ENCODE assay signal across 9 cellular contexts in the genomic region with DNA sequence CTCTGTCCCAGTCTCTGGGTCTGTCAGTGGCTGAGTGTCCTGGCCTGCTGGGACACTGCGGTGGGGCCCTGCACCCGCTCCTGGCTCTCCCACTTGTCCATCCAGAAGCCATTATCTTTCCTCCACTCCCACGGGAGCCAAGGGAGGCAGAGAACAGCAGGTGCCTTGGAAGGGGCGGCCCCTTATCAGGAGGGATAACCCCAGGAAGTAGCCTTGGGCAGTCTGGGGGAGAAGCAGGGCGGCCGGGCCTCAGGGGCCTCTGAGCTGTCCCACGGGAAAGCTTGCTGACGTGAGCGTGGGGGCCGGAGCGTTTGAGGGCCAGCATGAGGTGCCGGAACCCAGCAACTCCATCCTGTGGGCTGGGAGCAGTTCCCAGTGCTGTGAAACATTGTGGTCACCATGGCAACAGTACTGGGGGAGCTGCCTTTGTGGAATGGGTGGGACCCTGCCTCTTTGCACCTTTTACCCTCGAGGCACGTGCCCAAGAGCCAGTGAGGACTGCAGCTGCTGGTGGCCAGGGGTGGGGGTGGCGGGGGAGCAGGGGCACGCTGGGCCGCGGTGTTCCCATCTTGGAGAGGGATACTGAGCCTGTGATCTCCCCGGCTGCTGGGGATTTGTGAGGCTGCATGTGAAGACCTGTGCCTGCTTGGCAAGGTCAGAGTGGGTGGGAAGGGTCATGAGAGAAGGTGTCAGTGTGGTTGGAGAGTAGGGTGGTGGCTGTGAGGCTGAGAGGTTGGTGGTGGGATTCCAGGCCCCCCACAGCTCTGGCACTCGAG. TPM values are rescaled to one million over a fixed set of nuclear protein-coding genes. Genes with fewer than 3 reads are reported as not detected.
DNase-seq lines count a peak whose midpoint lies in the region; ATAC-seq and TF ChIP-seq lines count a peak whose summit lies in the region.
"Had no signal": no experiment of that assay in that cellular context is flagged by ENCODE, and none has a peak within 500 bp of the region (broad histone marks: within the 10 kb centered on the region; RNA-seq: fewer than 3 reads in every experiment).

No MANE protein-coding gene starts in this region.

- no peak overlapping the region for H2AFZ ChIP-seq in GM23248
- H2AFZ ChIP-seq: PC-9 had no signal

- no peak overlapping the region for H3K4me3 ChIP-seq in GM23248
- no peak overlapping the region for H3K4me3 ChIP-seq in stomach
- H3K4me3 ChIP-seq: PC-9 had no signal

- TF ChIP-seq POLR2A in stomach (IDR thresholded peaks at IDR 0.05) = no peak

- H3K36me3 ChIP-seq in GM23248 (ENCODE audit: low read depth) (no peaks in the 10 kb centered on the region), stomach (no peaks in the 10 kb centered on the region)

- H3K9me3 ChIP-seq in GM23248 (ENCODE audit: low read depth) (no peaks in the 10 kb centered on the region), stomach (no peaks in the 10 kb centered on the region)

- no peak overlapping the region for H3K4me2 ChIP-seq in GM23248 (ENCODE audit: unreplicated experiment)
- H3K4me2 ChIP-seq: PC-9 had no signal

- H3K27me3 ChIP-seq in GM23248 (replicated peaks; ENCODE audit: insufficient read depth) (no peaks in the 10 kb centered on the region), stomach (no peaks in the 10 kb centered on the region)

- DNase-seq in GM23248 = peak; percentile 39
- peak; percentile 98 for DNase-seq in hepatic stellate cell (ENCODE audit: low spot score)
- DNase-seq in stomach = no peak
- DNase-seq: activated naive CD4-positive, alpha-beta T cell treated with anti-CD3 and anti-CD28 coated beads for 36 hours had no signal

- H3K9me2 ChIP-seq in GM23248 (ENCODE audit: insufficient read depth) = no peaks in the 10 kb centered on the region

- H3K4me1 ChIP-seq in GM23248 (ENCODE audit: insufficient read depth) = no peaks in the 10 kb centered on the region
- peaks cover 5 to 48% (median 32%) of the 10 kb centered on the region in 4 donors for H3K4me1 ChIP-seq in stomach

- H3K27ac ChIP-seq in GM23248 = no peak overlapping the region
- peak overlapping the region; percentile 77 for H3K27ac ChIP-seq in adipose tissue (ENCODE audit: low read depth, low read length)
- H3K27ac ChIP-seq in stomach = peak overlapping the region in 4 of 5 donors; percentile 71 to 79 (median 78)
- H3K27ac ChIP-seq: PC-9 had no signal

- in situ Hi-C loops in GM23248 (cut with MboI) = no loop called here

- intact Hi-C loops in stomach (cut with DNase I; ENCODE audit: low total_unique reads) = no loop called here

- no peak for TF ChIP-seq EP300 in stomach (IDR thresholded peaks at IDR 0.05)

- no peaks in the 10 kb centered on the region for H4K20me1 ChIP-seq in GM23248 (ENCODE audit: insufficient read depth)

- no peaks in the 10 kb centered on the region for H3F3A ChIP-seq in GM23248 (ENCODE audit: insufficient read depth)

- WGBS in GM23248 (ENCODE audit: low coverage in 1 of 2, low lambda C conversion rate in 2 of 2, missing lambda C conversion rate in 2 of 2), 2 experiments = 77 to 86% methylated on average over 17 to 20 of the region's 20 CpGs
- 57 to 60% (median 58%) methylated on average over 20 of the region's 20 CpGs for WGBS in adipose tissue, 3 donors
- 53 to 68% (median 57%) methylated on average over 11 to 20 of the region's 20 CpGs for WGBS in stomach, 5 donors

- H3K79me2 ChIP-seq in GM23248 (ENCODE audit: insufficient read depth) = no peaks in the 10 kb centered on the region

- no peak overlapping the region for H3K9ac ChIP-seq in GM23248

- TF ChIP-seq CTCF in stomach (IDR thresholded peaks at IDR 0.05) = no peak

- ATAC-seq in HG02759 (IDR thresholded peaks at IDR 0.05; ENCODE audit: unreplicated experiment) = no peak
- ATAC-seq in GM18498 (IDR thresholded peaks at IDR 0.05; ENCODE audit: unreplicated experiment) = no peak
- ATAC-seq in HG03135 (IDR thresholded peaks at IDR 0.05; ENCODE audit: unreplicated experiment) = no peak

RNA-seq across cellular contexts. Expression of a gene that starts 20.9 kb away (rescaled TPM):
- 5.7 and 6.4 TPM in 2 replicates for total RNA-seq in GM23248 (2014; rRNA removed; shearing (Covaris generic))
- polyA plus RNA-seq in GM23248 (2016; fragmentation: Nextera tagmentation; extraction: Ambion mirVana) (2.8 and 2.9 TPM in 2 replicates), adipose tissue (1 to 10 TPM; 4.8 to 7.9 (median 6.6) TPM), stomach (1 to 10 TPM; 3.2 to 4.4 (median 3.7) TPM)
- total RNA-seq in stomach = 10 to 100 TPM in 2 of 5 donors, 1 to 10 TPM in 3; 1.2 to 45.1 (median 7.0) TPM

RNA-seq across cellular contexts. Expression of a gene that starts 25.7 kb away (rescaled TPM):
- 1.2 and 1.4 TPM in 2 replicates for total RNA-seq in GM23248 (2014; rRNA removed; shearing (Covaris generic))
- 4.0 and 5.1 TPM in 2 replicates for polyA plus RNA-seq in GM23248 (2016; fragmentation: Nextera tagmentation; extraction: Ambion mirVana)
- 1 to 10 TPM; 5.3 to 8.3 (median 5.4) TPM for polyA plus RNA-seq in adipose tissue
- 10 to 100 TPM in 1 of 5 donors, 1 to 10 TPM in 3, not detected in 1; 4.2 to 28.0 (median 4.7) TPM for total RNA-seq in stomach
- 1 to 10 TPM; 4.6 to 8.4 (median 4.6) TPM for polyA plus RNA-seq in stomach

RNA-seq across cellular contexts. Expression of a gene that starts 45.1 kb away (rescaled TPM):
- 0.13 and 0.97 TPM in 2 replicates for total RNA-seq in GM23248 (2014; rRNA removed; shearing (Covaris generic))
- polyA plus RNA-seq in GM23248 (2016; fragmentation: Nextera tagmentation; extraction: Ambion mirVana) (2.1 and 3.4 TPM in 2 replicates), adipose tissue (1 to 10 TPM in 2 of 3 donors, under 1 TPM in 1; 0.61 to 3.3 (median 2.0) TPM), stomach (1 to 10 TPM in 1 of 3 donors, under 1 TPM in 1, not detected in 1; 0.25 to 3.7 TPM)
- 1 to 10 TPM in 2 of 5 donors, not detected in 3; 1.8 to 4.7 TPM for total RNA-seq in stomach

RNA-seq across cellular contexts. Expression of a gene that starts 51.2 kb away (rescaled TPM):
- total RNA-seq in GM23248 (2014; rRNA removed; shearing (Covaris generic)) = 40.0 and 59.2 TPM in 2 replicates
- polyA plus RNA-seq in GM23248 (2016; fragmentation: Nextera tagmentation; extraction: Ambion mirVana) (8.6 and 9.9 TPM in 2 replicates), adipose tissue (10 to 100 TPM in 2 of 3 donors, 1 to 10 TPM in 1; 7.0 to 57.6 (median 10.1) TPM), stomach (10 to 100 TPM; 12.3 to 15.9 (median 14.2) TPM)
- total RNA-seq in stomach = 10 to 100 TPM in 1 of 5 donors, 1 to 10 TPM in 3, not detected in 1; 2.6 to 12.6 (median 5.6) TPM
- total RNA-seq: activated naive CD4-positive, alpha-beta T cell treated with anti-CD3 and anti-CD28 coated beads for 36 hours had no signal
